Comparison of ENCODE assay signal across 15 cellular contexts in the genomic region with DNA sequence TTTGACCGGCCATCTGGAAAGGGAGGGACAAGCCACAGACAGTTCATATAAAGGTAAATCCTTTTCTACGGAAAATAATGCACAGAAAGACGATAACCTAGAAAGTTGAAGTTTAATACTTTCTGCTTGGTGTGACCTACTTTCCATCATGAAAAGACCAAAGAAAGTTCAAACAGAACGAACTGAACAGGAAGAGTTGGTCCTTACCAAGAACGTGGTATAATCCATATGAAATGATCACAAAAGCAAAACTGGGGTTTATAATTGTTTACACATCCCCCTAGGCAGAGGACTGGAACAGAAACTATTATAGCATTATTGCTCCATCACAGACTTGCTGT.
A peak's percentile ranks its signal among the peaks of the same experiment; 100 is the strongest.
DNase-seq lines count a peak whose midpoint lies in the region; ATAC-seq, FAIRE-seq and TF ChIP-seq lines count a peak whose summit lies in the region.
"Had no signal": no experiment of that assay in that cellular context is flagged by ENCODE, and none has a peak within 500 bp of the region (broad histone marks: within the 10 kb centered on the region; RNA-seq: fewer than 3 reads in every experiment).

No MANE protein-coding gene starts in this region.

- H3K36me3 Mint-ChIP-seq in T-cell, result no peaks in the 10 kb centered on the region

- no peaks in the 10 kb centered on the region for H3K79me2 ChIP-seq in osteoblast (ENCODE audit: insufficient read depth, low read length)
- H3K79me2 ChIP-seq in HepG2 (ENCODE audit: insufficient read depth, low read length), result no peaks in the 10 kb centered on the region

- TF ChIP-seq RAD21 in HepG2 (CRISPR knock-in tag; IDR thresholded peaks at IDR 0.05), result no peak

- H3K27ac ChIP-seq in right atrium auricular region, result peak overlapping the region in 1 of 2 donors; percentile 37
- no peak overlapping the region for H3K27ac ChIP-seq in duodenal mucosa (ENCODE audit: low read depth, low read length)
- H3K27ac ChIP-seq in osteoblast (ENCODE audit: low read depth, low read length), result peak overlapping the region; percentile 6
- no peak overlapping the region for H3K27ac ChIP-seq in HepG2 (ENCODE audit: extremely low read length, insufficient read depth, low read length)

- ATAC-seq in HepG2, result no peak
- ATAC-seq in T-cell (replicated peaks in 1 of 4), result no peak

- in situ Hi-C loops in HepG2 (cut with HindIII; ENCODE audit: extremely low pct_ligation_motif_present, low pct_unique_long_range_greater_than_20kb), result no loop called here

- TF ChIP-seq CTCF in right atrium auricular region (IDR thresholded peaks at IDR 0.05) (no peak), osteoblast (IDR thresholded peaks at IDR 0.05; ENCODE audit: extremely low read depth, low read depth, low read length) (no peak), HepG2 (CRISPR knock-in tag; IDR thresholded peaks at IDR 0.05) (no peak)

- H3K9me3 Mint-ChIP-seq in T-cell, result peaks cover 3 to 4% (median 4%) of the 10 kb centered on the region in 3 donors
- H3K9me3 Mint-ChIP-seq: T-helper 1 cell treated with Interleukin-12 subunit alpha and Interleukin-12 subunit beta and Interleukin-4 antibody, amounts not matched to agents 30 μg/mL and 1 μg/mL, for 36 hours had no signal

- WGBS in HepG2 (ENCODE audit: low lambda C conversion rate), result 24% methylated on average over 5 of the region's 5 CpGs

- H3K27me3 ChIP-seq in right atrium auricular region, result no peaks in the 10 kb centered on the region
- H3K27me3 ChIP-seq in duodenal mucosa (ENCODE audit: control insufficient read depth in 1 of 2, insufficient read depth in 2 of 2, low read length in 2 of 2), result no peaks in the 10 kb centered on the region
- H3K27me3 ChIP-seq in osteoblast (ENCODE audit: insufficient read depth, low read length), result no peaks in the 10 kb centered on the region
- H3K27me3 ChIP-seq in HepG2 (ENCODE audit: control insufficient read depth in 1 of 2, insufficient read depth in 2 of 2, low read length in 2 of 2), result no peaks in the 10 kb centered on the region

- H3K27ac Mint-ChIP-seq in T-cell, result no peak overlapping the region
- H3K27ac Mint-ChIP-seq: progenitor cell of endocrine pancreas; T-helper 1 cell treated with Interleukin-12 subunit alpha and Interleukin-12 subunit beta and Interleukin-4 antibody, amounts not matched to agents 30 μg/mL and 1 μg/mL, for 36 hours had no signal

- H3K4me1 ChIP-seq in right atrium auricular region, result peaks cover 0 to 7% of the 10 kb centered on the region in 2 donors
- H3K4me1 ChIP-seq in duodenal mucosa (ENCODE audit: control insufficient read depth in 1 of 2, insufficient read depth in 2 of 2, low read length in 2 of 2), result peaks cover 0 to 6% of the 10 kb centered on the region in 2 donors
- peaks cover 12% of the 10 kb centered on the region for H3K4me1 ChIP-seq in osteoblast (ENCODE audit: insufficient read depth, low read length)
- no peaks in the 10 kb centered on the region for H3K4me1 ChIP-seq in HepG2 (ENCODE audit: insufficient read depth, low read length)

- CTCF ChIA-PET in HepG2 (lab: Yijun Ruan, JAX; ENCODE audit: low intra/inter-chr PET ratio, low total read pairs) (no interaction called here), T-cell (lab: Charles Lee) (no interaction called here)

- H3K4me2 ChIP-seq in osteoblast (ENCODE audit: insufficient read depth, low read length) (peak overlapping the region; percentile 84), HepG2 (ENCODE audit: low read depth, low read length) (no peak overlapping the region)

- peaks cover 7 to 12% of the 10 kb centered on the region in 2 donors for H3K27me3 Mint-ChIP-seq in T-cell

- TF ChIP-seq EP300 in HepG2 (IDR thresholded peaks at IDR 0.05; ENCODE audit: low read depth in 2 of 2, low read length in 2 of 2) (no peak), HepG2 (CRISPR knock-in tag; IDR thresholded peaks at IDR 0.05; ENCODE audit: borderline replicate concordance) (no peak)

- H3K4me3 Mint-ChIP-seq in T-cell, result no peak overlapping the region
- H3K4me3 Mint-ChIP-seq: T-helper 1 cell treated with Interleukin-12 subunit alpha and Interleukin-12 subunit beta and Interleukin-4 antibody, amounts not matched to agents 30 μg/mL and 1 μg/mL, for 36 hours had no signal

- peak overlapping the region; percentile 65 for H2AFZ ChIP-seq in osteoblast (ENCODE audit: low read length)
- H2AFZ ChIP-seq in HepG2 (ENCODE audit: low read length), result no peak overlapping the region

- H3K9ac ChIP-seq in duodenal mucosa (ENCODE audit: low read depth in 1 of 2, low read length in 2 of 2) (no peak overlapping the region), HepG2 (ENCODE audit: insufficient read depth, low read depth, low read length) (no peak overlapping the region)

- POLR2A ChIA-PET in HepG2 (lab: Yijun Ruan, JAX), result no interaction called here
- POLR2A ChIA-PET in T-cell (lab: Charles Lee), result no interaction called here

- H4K20me1 ChIP-seq in osteoblast (ENCODE audit: insufficient read depth, low read length) (no peaks in the 10 kb centered on the region), HepG2 (ENCODE audit: insufficient read depth, low read length) (no peaks in the 10 kb centered on the region)

- H3K4me3 ChIP-seq in right atrium auricular region, result peak overlapping the region; percentile 6 to 26
- H3K4me3 ChIP-seq in duodenal mucosa (ENCODE audit: low read depth in 1 of 2, low read length in 2 of 2), result peak overlapping the region; percentile 40 to 48
- peak overlapping the region; percentile 40 for H3K4me3 ChIP-seq in osteoblast (ENCODE audit: insufficient read depth, low read length)
- H3K4me3 ChIP-seq in HepG2 (replicated peaks in 1 of 3; ENCODE audit: insufficient read depth in 1 of 3, low read depth in 2 of 3, low read length in 3 of 3), result no peak overlapping the region

- no peak for TF ChIP-seq POLR2A in HepG2 (IDR thresholded peaks at IDR 0.05; ENCODE audit: insufficient read depth in 1 of 2, low read depth in 2 of 2, low read length in 2 of 2)

- H3K4me1 Mint-ChIP-seq in T-cell, result peaks cover 0 to 5% (median 0%) of the 10 kb centered on the region in 3 donors

- BruUV-seq in HepG2 (replicated peaks; lab: Mats Ljungman, UMichigan), result no TSS peak

- FAIRE-seq in HepG2 (lab: Jason Lieb, UNC), result no peak

- H3K9me3 ChIP-seq in right atrium auricular region, result no peaks in the 10 kb centered on the region
- no peaks in the 10 kb centered on the region for H3K9me3 ChIP-seq in duodenal mucosa (ENCODE audit: control insufficient read depth in 1 of 2, low read length in 2 of 2)
- H3K9me3 ChIP-seq in osteoblast (ENCODE audit: low read depth, low read length), result no peaks in the 10 kb centered on the region
- no peaks in the 10 kb centered on the region for H3K9me3 ChIP-seq in HepG2 (ENCODE audit: low read length)

- H3K36me3 ChIP-seq in right atrium auricular region (no peaks in the 10 kb centered on the region), duodenal mucosa (ENCODE audit: control insufficient read depth in 1 of 2, insufficient read depth in 2 of 2, low read length in 2 of 2) (no peaks in the 10 kb centered on the region), osteoblast (ENCODE audit: insufficient read depth, low read length) (no peaks in the 10 kb centered on the region), HepG2 (replicated peaks in 1 of 2; ENCODE audit: control insufficient read depth in 1 of 2, insufficient read depth in 2 of 2, low read length in 2 of 2) (no peaks in the 10 kb centered on the region)

- DNase-seq in right atrium auricular region (ENCODE audit: low spot score) (no peak), cardiac septum (ENCODE audit: low spot score) (no peak), osteoblast (ENCODE audit: insufficient read length, low spot score, missing footprints) (no peak), putamen (ENCODE audit: low spot score) (no peak), HepG2 (ENCODE audit: low spot score) (no peak), T-cell (no peak), NCI-H446 (lab: John Stamatoyannopoulos, UW) (no peak)
- DNase-seq: ACHN; activated effector memory CD4-positive, alpha-beta T cell treated with Interleukin-2 at 50 U/mL for 16 hours; Kasumi-1; mesendoderm; NCI-H2171 treated with DMSO at 0.1 percent for 48 hours had no signal

- intact Hi-C loops in cardiac septum (cut with DNase I), result no loop called here
- intact Hi-C loops in HepG2 (cut with micrococcal nuclease; ENCODE audit: unreplicated experiment), result no loop called here

TF ChIP-seq in HepG2, 621 proteins besides CTCF, POLR2A, EP300 and RAD21:
- TF ChIP-seq RXRA (CRISPR knock-in tag; IDR thresholded peaks at IDR 0.05) (no peak), MIXL1 (CRISPR knock-in tag; IDR thresholded peaks at IDR 0.05) (no peak), SALL2 (CRISPR knock-in tag; IDR thresholded peaks at IDR 0.05) (no peak), U2AF2 (IDR thresholded peaks at IDR 0.05; ENCODE audit: low read depth, low read length) (no peak), KMT2A (CRISPR knock-in tag; IDR thresholded peaks at IDR 0.05) (no peak), IKZF4 (CRISPR knock-in tag; IDR thresholded peaks at IDR 0.05; ENCODE audit: borderline replicate concordance, low read depth, not compliant biosample characterization) (no peak), NCOR1 (IDR thresholded peaks at IDR 0.05; ENCODE audit: borderline replicate concordance, low read length) (no peak), ARHGAP35 (CRISPR knock-in tag; IDR thresholded peaks at IDR 0.05; ENCODE audit: borderline replicate concordance) (no peak), HNRNPUL1 (IDR thresholded peaks at IDR 0.05; ENCODE audit: low read depth, low read length) (no peak), SMAD9 (CRISPR knock-in tag; IDR thresholded peaks at IDR 0.05) (no peak), ZNF552 (CRISPR knock-in tag; IDR thresholded peaks at IDR 0.05; ENCODE audit: borderline replicate concordance) (no peak), ZNF83 (CRISPR knock-in tag; IDR thresholded peaks at IDR 0.05; ENCODE audit: borderline replicate concordance) (no peak), ZNF224 (CRISPR knock-in tag; IDR thresholded peaks at IDR 0.05) (no peak), PTBP1 (IDR thresholded peaks at IDR 0.05; ENCODE audit: low read depth, low read length, poor library complexity, severe bottlenecking) (no peak), ZNF883 (CRISPR knock-in tag; IDR thresholded peaks at IDR 0.05; ENCODE audit: not compliant biosample characterization) (no peak)
- TF ChIP-seq, protein P1, sequence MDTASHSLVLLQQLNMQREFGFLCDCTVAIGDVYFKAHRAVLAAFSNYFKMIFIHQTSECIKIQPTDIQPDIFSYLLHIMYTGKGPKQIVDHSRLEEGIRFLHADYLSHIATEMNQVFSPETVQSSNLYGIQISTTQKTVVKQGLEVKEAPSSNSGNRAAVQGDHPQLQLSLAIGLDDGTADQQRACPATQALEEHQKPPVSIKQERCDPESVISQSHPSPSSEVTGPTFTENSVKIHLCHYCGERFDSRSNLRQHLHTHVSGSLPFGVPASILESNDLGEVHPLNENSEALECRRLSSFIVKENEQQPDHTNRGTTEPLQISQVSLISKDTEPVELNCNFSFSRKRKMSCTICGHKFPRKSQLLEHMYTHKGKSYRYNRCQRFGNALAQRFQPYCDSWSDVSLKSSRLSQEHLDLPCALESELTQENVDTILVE (CRISPR knock-in tag; IDR thresholded peaks at IDR 0.05), result no peak
TF ChIP-seq in HepG2: peak in this region for 0.

Comparison
In these comparisons a context has a peak if more than half of its experiments do, and no peak if none do; other contexts are left out.
1. H3K4me3 ChIP-seq: peak in right atrium auricular region (2 of 2), duodenal mucosa (2 of 2) and osteoblast (single experiment); none in HepG2 (0 of 3).